ENCODE assay signal across 8 cellular contexts in the genomic region with DNA sequence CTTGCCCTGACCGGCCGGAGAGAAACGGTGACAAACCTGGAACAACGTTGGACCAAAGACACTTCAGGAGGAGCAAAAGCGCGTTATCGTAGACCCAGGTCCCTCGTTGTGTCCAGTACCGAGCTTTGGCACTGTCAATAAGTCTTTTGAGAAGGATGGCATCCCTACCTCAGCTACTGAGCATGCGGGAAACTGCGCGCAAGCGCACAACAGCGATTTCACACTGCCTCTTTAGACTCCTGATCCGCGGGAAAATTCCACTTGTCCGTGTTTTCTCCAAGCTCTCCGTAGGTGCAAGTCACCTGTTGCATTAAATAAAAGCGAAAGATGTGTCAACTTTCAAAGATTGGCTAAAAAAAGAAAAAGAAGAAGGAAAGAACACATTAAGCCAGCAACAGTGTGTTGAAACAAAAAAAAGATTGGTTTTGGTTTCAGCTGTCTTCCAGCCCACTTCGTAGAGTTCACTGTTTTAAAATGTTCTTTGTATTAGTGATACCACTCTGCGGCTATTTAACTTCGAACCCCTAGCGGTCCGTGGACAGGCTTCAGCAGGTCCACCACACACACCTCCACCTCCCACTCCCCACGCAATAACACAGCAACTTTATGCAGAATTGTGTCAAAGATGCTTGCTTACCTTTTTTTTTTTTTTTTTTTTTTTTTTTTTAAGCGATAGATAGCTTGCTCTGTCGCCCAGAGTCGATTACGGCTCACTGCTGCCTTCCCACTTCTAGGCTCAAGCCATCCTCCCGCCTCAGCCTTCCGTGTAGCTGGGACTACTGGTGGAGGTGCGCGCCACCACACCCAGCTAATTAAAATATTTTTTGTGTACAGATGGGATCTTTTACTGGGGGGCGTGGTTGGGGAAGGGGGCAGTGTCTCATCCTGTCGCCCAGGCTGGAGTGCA. TPM values are rescaled to one million over a fixed set of nuclear protein-coding genes. Genes with fewer than 3 reads are reported as not detected.
DNase-seq lines count a peak whose midpoint lies in the region; ATAC-seq and TF ChIP-seq lines count a peak whose summit lies in the region.

A gene with protein sequence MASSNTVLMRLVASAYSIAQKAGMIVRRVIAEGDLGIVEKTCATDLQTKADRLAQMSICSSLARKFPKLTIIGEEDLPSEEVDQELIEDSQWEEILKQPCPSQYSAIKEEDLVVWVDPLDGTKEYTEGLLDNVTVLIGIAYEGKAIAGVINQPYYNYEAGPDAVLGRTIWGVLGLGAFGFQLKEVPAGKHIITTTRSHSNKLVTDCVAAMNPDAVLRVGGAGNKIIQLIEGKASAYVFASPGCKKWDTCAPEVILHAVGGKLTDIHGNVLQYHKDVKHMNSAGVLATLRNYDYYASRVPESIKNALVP (minus strand): TSS at position 139 of the 907 bp plus-strand sequence. CDS start 9,942 bp downstream, outside the sequence.

- H3K27me3 ChIP-seq in liver (ENCODE audit: control insufficient read depth in 4 of 4, insufficient read depth in 4 of 4, low read length in 3 of 4), result no peaks in the 10 kb centered on the region

- H3K4me1 ChIP-seq in liver (ENCODE audit: control insufficient read depth in 4 of 4, insufficient read depth in 4 of 4, low read length in 3 of 4), result peaks cover 5 to 17% (median 8%) of the 10 kb centered on the region in 4 donors

- peak within 1 kb of the TSS; percentile 66 to 98 (median 89) for H3K4me3 ChIP-seq in liver (ENCODE audit: low read depth in 1 of 3, low read length in 3 of 3)

- H3K9me3 ChIP-seq in liver (ENCODE audit: control insufficient read depth in 4 of 4, low read length in 3 of 4), result no peaks in the 10 kb centered on the region

- TF ChIP-seq RAD21 in liver (IDR thresholded peaks at IDR 0.05), result peak in 1 of 2 donors; percentile 28

- H3K27ac ChIP-seq in liver (ENCODE audit: low read depth in 1 of 2, low read length in 2 of 2), result peak within 1 kb of the TSS; percentile 45 to 71

- no peaks in the 10 kb centered on the region for H3K36me3 ChIP-seq in liver (ENCODE audit: control insufficient read depth in 4 of 4, insufficient read depth in 3 of 4, low read depth in 1 of 4, low read length in 3 of 4)

- WGBS in liver, result 5% methylated on average over 35 of the region's 35 CpGs

- DNase-seq in CD1c-positive myeloid dendritic cell (ENCODE audit: extremely low spot score), result peak; percentile 98
- peak; percentile 98 for DNase-seq in NCI-H774 (lab: John Stamatoyannopoulos, UW)
- peak; percentile 98 to 99 for DNase-seq in activated CD4-positive, alpha-beta T cell treated with anti-CD3 and anti-CD28 coated beads, Interleukin-2, amount 50 U/mL, for 4 hours
- peak; percentile 96 for DNase-seq in dermis microvascular lymphatic vessel endothelial cell (ENCODE audit: low read depth in 2 of 2)
- peak; percentile 99 for DNase-seq in stimulated activated CD4-positive, alpha-beta T cell treated with anti-CD3 and anti-CD28 coated beads, Interleukin-4, amount 100 ng/mL, for 24 hours

- ATAC-seq in GM19395 (IDR thresholded peaks at IDR 0.05; ENCODE audit: unreplicated experiment) (peak; percentile 61), HG03565 (IDR thresholded peaks at IDR 0.05; ENCODE audit: unreplicated experiment) (peak; percentile 60)

- TF ChIP-seq CTCF in liver (IDR thresholded peaks at IDR 0.05; ENCODE audit: low read depth, low read length, missing input control), result peak; percentile 20

- peak within 1 kb of the TSS; percentile 68 to 93 for H3K9ac ChIP-seq in liver (ENCODE audit: low read depth in 1 of 2, low read length in 2 of 2)

TF ChIP-seq in liver, 16 proteins besides CTCF, POLR2A, EP300 and RAD21:
- TF ChIP-seq SP1 (IDR thresholded peaks at IDR 0.05) (peak; percentile 75), EGR1 (IDR thresholded peaks at IDR 0.05; ENCODE audit: low read depth in 2 of 2) (peak; percentile 34 to 64), NR2F2 (IDR thresholded peaks at IDR 0.05) (peak; percentile 37), FOXA2 (IDR thresholded peaks at IDR 0.05) (peak; percentile 74), RXRA (IDR thresholded peaks at IDR 0.05) (peak; percentile 45 to 46), HNF4A (conservative IDR thresholded peaks at IDR 0.05) (peak; percentile 67 to 74), JUND (IDR thresholded peaks at IDR 0.05) (peak in 1 of 2 donors; percentile 61), TAF1 (conservative IDR thresholded peaks at IDR 0.05) (peak; percentile 86), HNF4G (IDR thresholded peaks at IDR 0.05) (peak; percentile 20), YY1 (IDR thresholded peaks at IDR 0.05) (peak; percentile 95), FOXA1 (IDR thresholded peaks at IDR 0.05) (peak; percentile 82), GABPA (IDR thresholded peaks at IDR 0.05 in 1 of 2, conservative IDR thresholded peaks at IDR 0.05 in 1 of 2) (peak; percentile 39 to 79)
- TF ChIP-seq, protein P1, sequence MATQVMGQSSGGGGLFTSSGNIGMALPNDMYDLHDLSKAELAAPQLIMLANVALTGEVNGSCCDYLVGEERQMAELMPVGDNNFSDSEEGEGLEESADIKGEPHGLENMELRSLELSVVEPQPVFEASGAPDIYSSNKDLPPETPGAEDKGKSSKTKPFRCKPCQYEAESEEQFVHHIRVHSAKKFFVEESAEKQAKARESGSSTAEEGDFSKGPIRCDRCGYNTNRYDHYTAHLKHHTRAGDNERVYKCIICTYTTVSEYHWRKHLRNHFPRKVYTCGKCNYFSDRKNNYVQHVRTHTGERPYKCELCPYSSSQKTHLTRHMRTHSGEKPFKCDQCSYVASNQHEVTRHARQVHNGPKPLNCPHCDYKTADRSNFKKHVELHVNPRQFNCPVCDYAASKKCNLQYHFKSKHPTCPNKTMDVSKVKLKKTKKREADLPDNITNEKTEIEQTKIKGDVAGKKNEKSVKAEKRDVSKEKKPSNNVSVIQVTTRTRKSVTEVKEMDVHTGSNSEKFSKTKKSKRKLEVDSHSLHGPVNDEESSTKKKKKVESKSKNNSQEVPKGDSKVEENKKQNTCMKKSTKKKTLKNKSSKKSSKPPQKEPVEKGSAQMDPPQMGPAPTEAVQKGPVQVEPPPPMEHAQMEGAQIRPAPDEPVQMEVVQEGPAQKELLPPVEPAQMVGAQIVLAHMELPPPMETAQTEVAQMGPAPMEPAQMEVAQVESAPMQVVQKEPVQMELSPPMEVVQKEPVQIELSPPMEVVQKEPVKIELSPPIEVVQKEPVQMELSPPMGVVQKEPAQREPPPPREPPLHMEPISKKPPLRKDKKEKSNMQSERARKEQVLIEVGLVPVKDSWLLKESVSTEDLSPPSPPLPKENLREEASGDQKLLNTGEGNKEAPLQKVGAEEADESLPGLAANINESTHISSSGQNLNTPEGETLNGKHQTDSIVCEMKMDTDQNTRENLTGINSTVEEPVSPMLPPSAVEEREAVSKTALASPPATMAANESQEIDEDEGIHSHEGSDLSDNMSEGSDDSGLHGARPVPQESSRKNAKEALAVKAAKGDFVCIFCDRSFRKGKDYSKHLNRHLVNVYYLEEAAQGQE (IDR thresholded peaks at IDR 0.05), result peak; percentile 74
- TF ChIP-seq, protein P2, sequence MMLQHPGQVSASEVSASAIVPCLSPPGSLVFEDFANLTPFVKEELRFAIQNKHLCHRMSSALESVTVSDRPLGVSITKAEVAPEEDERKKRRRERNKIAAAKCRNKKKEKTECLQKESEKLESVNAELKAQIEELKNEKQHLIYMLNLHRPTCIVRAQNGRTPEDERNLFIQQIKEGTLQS (IDR thresholded peaks at IDR 0.05), result peak; percentile 53
- TF ChIP-seq, protein P3, sequence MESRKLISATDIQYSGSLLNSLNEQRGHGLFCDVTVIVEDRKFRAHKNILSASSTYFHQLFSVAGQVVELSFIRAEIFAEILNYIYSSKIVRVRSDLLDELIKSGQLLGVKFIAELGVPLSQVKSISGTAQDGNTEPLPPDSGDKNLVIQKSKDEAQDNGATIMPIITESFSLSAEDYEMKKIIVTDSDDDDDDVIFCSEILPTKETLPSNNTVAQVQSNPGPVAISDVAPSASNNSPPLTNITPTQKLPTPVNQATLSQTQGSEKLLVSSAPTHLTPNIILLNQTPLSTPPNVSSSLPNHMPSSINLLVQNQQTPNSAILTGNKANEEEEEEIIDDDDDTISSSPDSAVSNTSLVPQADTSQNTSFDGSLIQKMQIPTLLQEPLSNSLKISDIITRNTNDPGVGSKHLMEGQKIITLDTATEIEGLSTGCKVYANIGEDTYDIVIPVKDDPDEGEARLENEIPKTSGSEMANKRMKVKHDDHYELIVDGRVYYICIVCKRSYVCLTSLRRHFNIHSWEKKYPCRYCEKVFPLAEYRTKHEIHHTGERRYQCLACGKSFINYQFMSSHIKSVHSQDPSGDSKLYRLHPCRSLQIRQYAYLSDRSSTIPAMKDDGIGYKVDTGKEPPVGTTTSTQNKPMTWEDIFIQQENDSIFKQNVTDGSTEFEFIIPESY (IDR thresholded peaks at IDR 0.05), result peak; percentile 80
- TF ChIP-seq, protein P4, sequence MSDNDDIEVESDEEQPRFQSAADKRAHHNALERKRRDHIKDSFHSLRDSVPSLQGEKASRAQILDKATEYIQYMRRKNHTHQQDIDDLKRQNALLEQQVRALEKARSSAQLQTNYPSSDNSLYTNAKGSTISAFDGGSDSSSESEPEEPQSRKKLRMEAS (IDR thresholded peaks at IDR 0.05), result peak; percentile 95

RNA-seq across cellular contexts. Expression of the gene that starts here (rescaled TPM):
- 25.9 and 28.4 TPM in 2 replicates for total RNA-seq in dermis microvascular lymphatic vessel endothelial cell
- total RNA-seq in liver, result 10 to 100 TPM; 11.5 to 16.4 TPM
- 10 to 100 TPM; 12.0 to 13.1 TPM for polyA plus RNA-seq in liver

Comparison
In these comparisons a context has a peak if more than half of its experiments do, and no peak if none do; other contexts are left out.
1. Peak in every context shown above with its lines: DNase-seq, ATAC-seq, H3K4me3 ChIP-seq and H3K27ac ChIP-seq.